Comparison of ENCODE assay signal across 28 cellular contexts in genomic region chr6:90703383-90703782, GRCh38.
"Had no signal": no experiment of that assay in that cellular context is flagged by ENCODE, and none has a peak within 500 bp of the region (broad histone marks: within the 10 kb centered on the region; RNA-seq: fewer than 3 reads in every experiment).

No MANE protein-coding gene starts in this region.

- H3K4me3 ChIP-seq: left lung, lower lobe of right lung, neural progenitor cell, psoas muscle, right atrium auricular region, right lobe of liver, skin epidermis, stomach, testis, thyroid gland, transverse colon, upper lobe of right lung had no signal

- H3K4me1 Mint-ChIP-seq: immature natural killer cell had no signal

- H3K27ac Mint-ChIP-seq: immature natural killer cell; naive thymus-derived CD8-positive, alpha-beta T cell; nephron; neural progenitor cell; stimulated activated naive B cell treated with anti-CD40 and anti-IgM and Interleukin-4, amounts not matched to agents 10 μg/mL and 1 μg/mL and 100 μg/mL, for 72 hours had no signal

- H2AFZ ChIP-seq: neural progenitor cell, parathyroid adenoma had no signal

- H3K36me3 Mint-ChIP-seq: immature natural killer cell; naive thymus-derived CD8-positive, alpha-beta T cell; neural progenitor cell; stimulated activated naive B cell treated with anti-CD40 and anti-IgM and Interleukin-4, amounts not matched to agents 10 μg/mL and 1 μg/mL and 100 μg/mL, for 72 hours had no signal

- H3K4me2 ChIP-seq: neural progenitor cell had no signal

- H3K4me1 ChIP-seq: left lung, lower lobe of right lung, parathyroid adenoma, psoas muscle, right atrium auricular region, right lobe of liver, stomach, testis, thyroid gland, transverse colon, upper lobe of right lung had no signal

- DNase-seq: immature natural killer cell; kidney; left colon; left lung; lower lobe of right lung; mammary epithelial cell; mesenchymal stem cell; naive thymus-derived CD8-positive, alpha-beta T cell; occipital lobe; psoas muscle; right lobe of liver; stimulated activated CD4-positive, alpha-beta T cell treated with anti-CD3 and anti-CD28 coated beads, Interleukin-12 subunit alpha, Interleukin-12 subunit beta, amount 100 ng/mL, for 4 hours; stimulated activated CD4-positive, alpha-beta T cell treated with anti-CD3 and anti-CD28 coated beads, Interleukin-15, amount 100 ng/mL, for 24 hours; stimulated activated CD4-positive, alpha-beta T cell treated with anti-CD3 and anti-CD28 coated beads, Interleukin-2, amount 100 ng/mL, for 24 hours; stimulated activated CD4-positive, alpha-beta T cell treated with anti-CD3 and anti-CD28 coated beads, Interleukin-4, amount 100 ng/mL, for 1 hour; stimulated activated naive B cell treated with anti-CD40 and anti-IgM and Interleukin-4, amounts not matched to agents 10 μg/mL and 1 μg/mL and 100 μg/mL, for 72 hours; stimulated activated naive CD8-positive, alpha-beta T cell treated with anti-CD3 and anti-CD28 coated beads, Interleukin-15, Interleukin-2, amounts not matched to agents 100 U/mL and 50 U/mL, for 24 hours; stomach; testis; thyroid gland; transverse colon; upper lobe of right lung had no signal

- H3K36me3 ChIP-seq: left lung, lower lobe of right lung, neural progenitor cell, neutrophil, right atrium auricular region, right lobe of liver, stomach, thyroid gland, transverse colon, upper lobe of right lung had no signal

- H3K27ac ChIP-seq: left lung, lower lobe of right lung, neural progenitor cell, neutrophil, parathyroid adenoma, psoas muscle, right atrium auricular region, right lobe of liver, skin epidermis, stomach, testis, thyroid gland, transverse colon, upper lobe of right lung had no signal

- ATAC-seq: left colon; left lung; lower lobe of right lung; naive thymus-derived CD8-positive, alpha-beta T cell; psoas muscle; right lobe of liver; stimulated activated naive B cell treated with anti-CD40 and anti-IgM and Interleukin-4, amounts not matched to agents 10 μg/mL and 1 μg/mL and 100 μg/mL, for 72 hours; stimulated activated naive CD8-positive, alpha-beta T cell treated with anti-CD3 and anti-CD28 coated beads, Interleukin-15, Interleukin-2, amounts not matched to agents 100 U/mL and 50 U/mL, for 24 hours; upper lobe of right lung had no signal

- H3K79me2 ChIP-seq: parathyroid adenoma had no signal

- H3K9me3 ChIP-seq: left lung, lower lobe of right lung, neutrophil, psoas muscle, right atrium auricular region, right lobe of liver, stomach, testis, thyroid gland, transverse colon, upper lobe of right lung had no signal

- H3K4me3 Mint-ChIP-seq: immature natural killer cell; naive thymus-derived CD8-positive, alpha-beta T cell; nephron; neural progenitor cell; stimulated activated naive B cell treated with anti-CD40 and anti-IgM and Interleukin-4, amounts not matched to agents 10 μg/mL and 1 μg/mL and 100 μg/mL, for 72 hours had no signal

- H3K9me3 Mint-ChIP-seq: immature natural killer cell; naive thymus-derived CD8-positive, alpha-beta T cell; nephron; neural progenitor cell; stimulated activated naive B cell treated with anti-CD40 and anti-IgM and Interleukin-4, amounts not matched to agents 10 μg/mL and 1 μg/mL and 100 μg/mL, for 72 hours had no signal

- H3K27me3 ChIP-seq: left lung, neural progenitor cell, neutrophil, right atrium auricular region, right lobe of liver, stomach, testis, thyroid gland, transverse colon, upper lobe of right lung had no signal
